ENCODE assay signal across 1 cellular context in genomic region chr12:94618995-94619695, GRCh38.
A peak's percentile ranks its signal among the peaks of the same experiment; 100 is the strongest.
TF ChIP-seq lines count a peak whose summit lies in the region.

No MANE protein-coding gene starts in this region.

TF ChIP-seq in HEK293, 187 proteins besides CTCF, POLR2A, EP300 and RAD21 (continued from another document):
- TF ChIP-seq ZNF449 (tag by site-specific recombination; IDR thresholded peaks at IDR 0.05) (no peak), ZNF398 (tag by site-specific recombination; IDR thresholded peaks at IDR 0.05) (no peak), ZNF146 (tag by site-specific recombination; IDR thresholded peaks at IDR 0.05) (no peak), ZNF792 (tag by site-specific recombination; IDR thresholded peaks at IDR 0.05) (no peak), BCL11B (tag by site-specific recombination; IDR thresholded peaks at IDR 0.05; ENCODE audit: low read depth) (no peak), SCRT1 (tag by site-specific recombination; IDR thresholded peaks at IDR 0.05; ENCODE audit: borderline replicate concordance) (no peak), ZNF776 (tag by site-specific recombination; IDR thresholded peaks at IDR 0.05; ENCODE audit: borderline replicate concordance) (no peak), ZNF292 (tag by site-specific recombination; IDR thresholded peaks at IDR 0.05; ENCODE audit: borderline replicate concordance, low read depth) (no peak), KLF17 (tag by site-specific recombination; IDR thresholded peaks at IDR 0.05) (0 out of 2 replicates have a peak, but pooled peaks have one; percentile 42), ZNF629 (tag by site-specific recombination; IDR thresholded peaks at IDR 0.05) (peak; percentile 78), ZNF148 (tag by site-specific recombination; IDR thresholded peaks at IDR 0.05; ENCODE audit: borderline replicate concordance) (no peak), ZNF692 (tag by site-specific recombination; IDR thresholded peaks at IDR 0.05) (no peak), ZNF654 (tag by site-specific recombination; IDR thresholded peaks at IDR 0.05; ENCODE audit: low read depth) (no peak), ZNF362 (tag by site-specific recombination; IDR thresholded peaks at IDR 0.05) (no peak), ZNF138 (tag by site-specific recombination; IDR thresholded peaks at IDR 0.05; ENCODE audit: borderline replicate concordance) (no peak), ZNF488 (tag by site-specific recombination; IDR thresholded peaks at IDR 0.05) (no peak), REPIN1 (tag by site-specific recombination; IDR thresholded peaks at IDR 0.05; ENCODE audit: low read depth) (no peak), ZBTB17 (tag by site-specific recombination; IDR thresholded peaks at IDR 0.05) (peak; percentile 30; the same call in 1 of the 2 replicates), ZNF121 (tag by site-specific recombination; IDR thresholded peaks at IDR 0.05) (no peak), TSHZ1 (tag by site-specific recombination; IDR thresholded peaks at IDR 0.05; ENCODE audit: borderline replicate concordance) (no peak; the same call in 1 of the 2 replicates), ZNF580 (tag by site-specific recombination; IDR thresholded peaks at IDR 0.05) (no peak), FEZF1 (tag by site-specific recombination; IDR thresholded peaks at IDR 0.05) (peak; percentile 68), KLF7 (tag by site-specific recombination; IDR thresholded peaks at IDR 0.05; ENCODE audit: borderline replicate concordance) (no peak), ZNF394 (tag by site-specific recombination; IDR thresholded peaks at IDR 0.05; ENCODE audit: borderline replicate concordance) (peak; percentile 54; the same call in 1 of the 2 replicates), OSR2 (tag by site-specific recombination; IDR thresholded peaks at IDR 0.05) (peak; percentile 83), ZSCAN5A (tag by site-specific recombination; IDR thresholded peaks at IDR 0.05) (no peak), GLIS1 (tag by site-specific recombination; IDR thresholded peaks at IDR 0.05) (no peak), ZBTB7A (tag by site-specific recombination; IDR thresholded peaks at IDR 0.05; ENCODE audit: low read depth) (no peak), ZNF571 (tag by site-specific recombination; IDR thresholded peaks at IDR 0.05) (no peak), AEBP2 (tag by site-specific recombination; IDR thresholded peaks at IDR 0.05; ENCODE audit: borderline replicate concordance) (no peak), PRDM10 (tag by site-specific recombination; IDR thresholded peaks at IDR 0.05) (peak; percentile 34; the same call in 1 of the 2 replicates)
